Comparison of ENCODE assay signal across 10 cellular contexts in genomic region chr2:237084444-237084843, GRCh38. TPM values are rescaled to one million over a fixed set of nuclear protein-coding genes. Genes with fewer than 3 reads are reported as not detected.
A peak's percentile ranks its signal among the peaks of the same experiment; 100 is the strongest.
DNase-seq lines count a peak whose midpoint lies in the region; ATAC-seq and TF ChIP-seq lines count a peak whose summit lies in the region.
"Had no signal": no experiment of that assay in that cellular context is flagged by ENCODE, and none has a peak within 500 bp of the region (broad histone marks: within the 10 kb centered on the region; RNA-seq: fewer than 3 reads in every experiment).

No MANE protein-coding gene starts in this region.

- intact Hi-C loops in breast epithelium (cut with DNase I; ENCODE audit: low total_unique reads) = loop anchor here (10.0 kb wide), 1 partner anchor 390 kb away; no protein-coding TSS in a partner anchor

- no peak for TF ChIP-seq POLR2A in breast epithelium (IDR thresholded peaks at IDR 0.05)

- H3K27me3 ChIP-seq in CD8-positive, alpha-beta memory T cell (ENCODE audit: insufficient read depth, low read length, poor library complexity, severe bottlenecking) = no peaks in the 10 kb centered on the region
- no peaks in the 10 kb centered on the region for H3K27me3 ChIP-seq in Loucy (ENCODE audit: insufficient read depth, low read length, poor library complexity, severe bottlenecking)
- H3K27me3 ChIP-seq in breast epithelium = no peaks in the 10 kb centered on the region
- no peaks in the 10 kb centered on the region for H3K27me3 ChIP-seq in neural cell (ENCODE audit: insufficient read depth, low read depth, low read length)
- H3K27me3 ChIP-seq: upper lobe of left lung had no signal

- no peaks in the 10 kb centered on the region for H3K27me3 Mint-ChIP-seq in CD8-positive, alpha-beta memory T cell

- no peak overlapping the region for H3K27ac ChIP-seq in CD8-positive, alpha-beta memory T cell (ENCODE audit: low read depth, low read length)
- no peak overlapping the region for H3K27ac ChIP-seq in breast epithelium
- no peak overlapping the region for H3K27ac ChIP-seq in neural cell (ENCODE audit: low read length)
- no peak overlapping the region for H3K27ac ChIP-seq in caudate nucleus (ENCODE audit: low read depth, low read length)

- peaks cover 0 to 23% (median 2%) of the 10 kb centered on the region in 3 donors for H3K36me3 Mint-ChIP-seq in CD8-positive, alpha-beta memory T cell

- peaks cover 19% of the 10 kb centered on the region for H3K4me1 ChIP-seq in CD8-positive, alpha-beta memory T cell (ENCODE audit: insufficient read depth, low read length)
- H3K4me1 ChIP-seq in Loucy (ENCODE audit: insufficient read depth, low read length, poor library complexity, severe bottlenecking) (peaks cover 36% of the 10 kb centered on the region), breast epithelium (peaks cover 0 to 6% of the 10 kb centered on the region in 2 donors)

- no peaks in the 10 kb centered on the region for H3K9me3 Mint-ChIP-seq in CD8-positive, alpha-beta memory T cell

- H3K4me3 Mint-ChIP-seq in CD8-positive, alpha-beta memory T cell = peak overlapping the region; percentile 98 to 100 (median 99)

- H3K9ac ChIP-seq in Loucy (ENCODE audit: low read depth, low read length, poor library complexity, severe bottlenecking) = peak overlapping the region; percentile 86
- H3K9ac ChIP-seq in neural cell (ENCODE audit: low read length) = no peak overlapping the region

- no peak for ATAC-seq in HG03439 (IDR thresholded peaks at IDR 0.05; ENCODE audit: unreplicated experiment)

- no peak for DNase-seq in CD8-positive, alpha-beta memory T cell
- no peak for DNase-seq in breast epithelium (ENCODE audit: low spot score in 2 of 2)
- no peak for DNase-seq in caudate nucleus (lab: John Stamatoyannopoulos, UW)
- DNase-seq in activated CD4-positive, CD25-positive, alpha-beta regulatory T cell (lab: John Stamatoyannopoulos, UW) = no peak
- DNase-seq in DMS53 (lab: John Stamatoyannopoulos, UW) = no peak
- DNase-seq: effector memory CD4-positive, alpha-beta T cell had no signal

- POLR2A ChIA-PET in CD8-positive, alpha-beta memory T cell (lab: Charles Lee) = no interaction called here

- H3F3A ChIP-seq in Loucy (ENCODE audit: low read depth) (no peaks in the 10 kb centered on the region), neural cell (ENCODE audit: insufficient read depth, low read length, poor library complexity, severe bottlenecking) (no peaks in the 10 kb centered on the region)

- H3K9me2 ChIP-seq in Loucy (replicated peaks; ENCODE audit: low read depth, low read length) (no peaks in the 10 kb centered on the region), neural cell (ENCODE audit: insufficient read depth, low read length) (no peaks in the 10 kb centered on the region)

- TF ChIP-seq CTCF in Loucy (conservative IDR thresholded peaks at IDR 0.05; ENCODE audit: low read length) = no peak
- no peak for TF ChIP-seq CTCF in breast epithelium (IDR thresholded peaks at IDR 0.05)
- no peak for TF ChIP-seq CTCF in neural cell (IDR thresholded peaks at IDR 0.05; ENCODE audit: poor library complexity, severe bottlenecking)

- CTCF ChIA-PET in CD8-positive, alpha-beta memory T cell (lab: Charles Lee) = no interaction called here

- H3K4me2 ChIP-seq in Loucy (ENCODE audit: low read depth, low read length, poor library complexity, severe bottlenecking) = peak overlapping the region; percentile 80
- peak overlapping the region; percentile 56 for H3K4me2 ChIP-seq in neural cell (ENCODE audit: low read length)

- H3K36me3 ChIP-seq in CD8-positive, alpha-beta memory T cell (ENCODE audit: insufficient read depth, low read length) = no peaks in the 10 kb centered on the region
- H3K36me3 ChIP-seq in Loucy (ENCODE audit: insufficient read depth, low read length) = no peaks in the 10 kb centered on the region
- H3K36me3 ChIP-seq in breast epithelium = no peaks in the 10 kb centered on the region
- H3K36me3 ChIP-seq in neural cell (ENCODE audit: insufficient read depth, low read length) = no peaks in the 10 kb centered on the region

- TF ChIP-seq RAD21 in neural cell (conservative IDR thresholded peaks at IDR 0.05) = no peak

- H3K79me2 ChIP-seq in Loucy (ENCODE audit: insufficient read depth, low read length) (peaks cover 34% of the 10 kb centered on the region), neural cell (replicated peaks; ENCODE audit: insufficient read depth, low read length) (peaks cover 31% of the 10 kb centered on the region)

- H3K9me3 ChIP-seq in CD8-positive, alpha-beta memory T cell (ENCODE audit: low read length) = no peaks in the 10 kb centered on the region
- H3K9me3 ChIP-seq in Loucy (ENCODE audit: insufficient read depth, low read depth, low read length) = no peaks in the 10 kb centered on the region
- H3K9me3 ChIP-seq in breast epithelium = no peaks in the 10 kb centered on the region
- H3K9me3 ChIP-seq in neural cell (ENCODE audit: low read length) = no peaks in the 10 kb centered on the region
- H3K9me3 ChIP-seq: upper lobe of left lung had no signal

- H4K20me1 ChIP-seq in Loucy (ENCODE audit: insufficient read depth, low read length, poor library complexity, severe bottlenecking) (peaks cover 22% of the 10 kb centered on the region), neural cell (ENCODE audit: insufficient read depth) (no peaks in the 10 kb centered on the region)

- no peak overlapping the region for H3K4me3 ChIP-seq in CD8-positive, alpha-beta memory T cell (ENCODE audit: low read length)
- H3K4me3 ChIP-seq in Loucy (ENCODE audit: low read length, poor library complexity, severe bottlenecking) (peak overlapping the region; percentile 82), breast epithelium (peak overlapping the region in 2 of 3 donors; percentile 73 to 77), neural cell (ENCODE audit: low read length) (peak overlapping the region; percentile 80)

- H3K4me1 Mint-ChIP-seq in CD8-positive, alpha-beta memory T cell = peaks cover 25 to 44% (median 29%) of the 10 kb centered on the region in 3 donors

- peak overlapping the region; percentile 92; the same call in 1 of the 2 replicates for H2AFZ ChIP-seq in Loucy (ENCODE audit: low read length)
- no peak overlapping the region for H2AFZ ChIP-seq in neural cell (ENCODE audit: low read depth, low read length)

- H3K27ac Mint-ChIP-seq in CD8-positive, alpha-beta memory T cell = peak overlapping the region in 6 of 8 donors; percentile 98 to 100 (median 100)

- no peak for TF ChIP-seq EP300 in neural cell (conservative IDR thresholded peaks at IDR 0.05; ENCODE audit: poor library complexity, severe bottlenecking)

TF ChIP-seq in neural cell, 6 proteins besides CTCF, POLR2A, EP300 and RAD21:
- TF ChIP-seq REST (IDR thresholded peaks at IDR 0.05; ENCODE audit: borderline replicate concordance) (no peak), POLR2AphosphoS5 (IDR thresholded peaks at IDR 0.05) (no peak), SMC3 (conservative IDR thresholded peaks at IDR 0.05; ENCODE audit: poor library complexity) (no peak), TAF1 (IDR thresholded peaks at IDR 0.05; ENCODE audit: low read depth) (no peak), MXI1 (conservative IDR thresholded peaks at IDR 0.05; ENCODE audit: poor library complexity, severe bottlenecking) (no peak), EZH2 (IDR thresholded peaks at IDR 0.05; ENCODE audit: borderline replicate concordance, insufficient read depth, low read length, poor library complexity, severe bottlenecking) (no peak)

RNA-seq across cellular contexts. Expression of gene COPS8, which starts 1.2 kb away (rescaled TPM):
- total RNA-seq in CD8-positive, alpha-beta memory T cell = 10 to 100 TPM; 75.4 to 77.2 TPM
- polyA plus RNA-seq in CD8-positive, alpha-beta memory T cell = 67.4 TPM
- 100 to 1,000 TPM in 2 of 3 donors, 10 to 100 TPM in 1; 88.8 to 205 (median 103) TPM for total RNA-seq in breast epithelium
- 250 and 269 TPM in 2 replicates for polyA plus RNA-seq in neural cell
- 154 and 174 TPM in 2 replicates for polyA minus RNA-seq in neural cell
